ENCODE assay signal across 1 cellular context in genomic region chr2:75290600-75291140, GRCh38.
TF ChIP-seq lines count a peak whose summit lies in the region.

No MANE protein-coding gene starts in this region.

TF ChIP-seq in HCT116, 20 proteins besides CTCF, POLR2A, EP300 and RAD21 (continued from another document):
- TF ChIP-seq SP1 (IDR thresholded peaks at IDR 0.05; ENCODE audit: low read depth) (no peak), SIN3A (IDR thresholded peaks at IDR 0.05; ENCODE audit: low read depth) (no peak), REST (IDR thresholded peaks at IDR 0.05; ENCODE audit: low read depth) (no peak), YY1 (IDR thresholded peaks at IDR 0.05; ENCODE audit: extremely low read depth, insufficient replicate concordance, low read depth, low read length) (no peak), EZH2phosphoT487 (IDR thresholded peaks at IDR 0.05; ENCODE audit: borderline replicate concordance) (no peak), ELF1 (IDR thresholded peaks at IDR 0.05; ENCODE audit: borderline replicate concordance, low read depth) (no peak)
